ENCODE assay signal across 1 cellular context in the genomic region with DNA sequence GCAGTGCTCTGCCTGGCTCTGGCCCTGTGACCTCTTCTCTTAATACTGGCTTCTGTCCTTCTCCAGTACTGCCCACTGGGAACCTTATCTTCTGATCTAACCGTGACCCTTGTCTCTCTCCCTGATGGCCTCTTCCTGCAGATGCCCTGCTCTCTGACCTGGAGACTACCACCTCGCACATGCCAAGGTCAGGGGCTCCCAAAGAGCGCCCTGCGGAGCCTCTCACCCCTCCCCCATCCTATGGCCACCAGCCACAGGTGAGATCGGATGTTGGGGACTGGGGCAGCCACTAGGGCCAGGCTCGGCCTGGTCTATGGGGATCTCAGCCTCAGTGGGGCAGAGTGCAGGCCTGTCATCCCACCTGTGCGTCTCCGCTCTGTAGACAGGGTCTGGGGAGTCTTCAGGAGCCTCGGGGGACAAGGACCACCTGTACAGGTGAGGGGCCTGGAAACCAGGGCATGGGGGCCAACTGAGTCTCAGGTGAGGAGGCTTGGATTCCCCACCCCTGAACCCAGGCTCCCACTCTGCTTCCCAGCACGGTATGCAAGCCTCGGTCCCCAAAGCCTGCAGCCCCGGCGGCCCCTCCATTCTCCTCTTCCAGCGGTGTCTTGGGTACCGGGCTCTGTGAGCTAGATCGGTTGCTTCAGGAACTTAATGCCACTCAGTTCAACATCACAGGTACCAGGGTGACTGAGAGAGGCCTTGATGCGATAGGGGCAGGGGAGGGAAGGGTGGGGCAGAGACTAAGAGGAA.
TF ChIP-seq lines count a peak whose summit lies in the region.

No MANE protein-coding gene starts in this region.

TF ChIP-seq in HepG2, 621 proteins besides CTCF, POLR2A, EP300 and RAD21:
- TF ChIP-seq BCL6 (CRISPR knock-in tag; IDR thresholded peaks at IDR 0.05) (peak; percentile 59), HNF4G (IDR thresholded peaks at IDR 0.05; ENCODE audit: borderline replicate concordance, low read depth, low read length) (0 out of 2 replicates have a peak, but pooled peaks have one; percentile 6), HNF4G (CRISPR knock-in tag; IDR thresholded peaks at IDR 0.05; ENCODE audit: borderline replicate concordance, low read depth) (no peak), YY1 (IDR thresholded peaks at IDR 0.05; ENCODE audit: insufficient read depth, insufficient replicate concordance, low read depth, low read length) (peak; percentile 2), ZNF773 (CRISPR knock-in tag; IDR thresholded peaks at IDR 0.05; ENCODE audit: borderline replicate concordance) (0 out of 2 replicates have a peak, but pooled peaks have one; percentile 21), MTF2 (CRISPR knock-in tag; IDR thresholded peaks at IDR 0.05; ENCODE audit: borderline replicate concordance) (no peak), PAX8 (CRISPR knock-in tag; IDR thresholded peaks at IDR 0.05; ENCODE audit: borderline replicate concordance) (no peak), RFXAP (CRISPR knock-in tag; IDR thresholded peaks at IDR 0.05; ENCODE audit: borderline replicate concordance) (0 out of 2 replicates have a peak, but pooled peaks have one; percentile 7), ZNF7 (CRISPR knock-in tag; IDR thresholded peaks at IDR 0.05) (no peak), RXRA (CRISPR knock-in tag; IDR thresholded peaks at IDR 0.05) (peak; percentile 48; the same call in 1 of the 2 replicates), RARA (CRISPR knock-in tag; IDR thresholded peaks at IDR 0.05) (peak; percentile 79), NR2F6 (IDR thresholded peaks at IDR 0.05) (peak; percentile 51; the same call in 1 of the 2 replicates), NR2F6 (CRISPR knock-in tag; IDR thresholded peaks at IDR 0.05) (0 out of 2 replicates have a peak, but pooled peaks have one; percentile 37), NR2F1 (CRISPR knock-in tag; IDR thresholded peaks at IDR 0.05) (0 out of 4 replicates have a peak, but pooled peaks of 1 of the 2 experiments have one; percentile 39), MED1 (CRISPR knock-in tag; IDR thresholded peaks at IDR 0.05) (0 out of 2 replicates have a peak, but pooled peaks have one; percentile 31), HNF4A (CRISPR knock-in tag; IDR thresholded peaks at IDR 0.05) (peak; percentile 45; the same call in 1 of the 2 replicates), ZFY (CRISPR knock-in tag; IDR thresholded peaks at IDR 0.05) (peak; percentile 20; the same call in 1 of the 2 replicates)
- TF ChIP-seq, protein P1, sequence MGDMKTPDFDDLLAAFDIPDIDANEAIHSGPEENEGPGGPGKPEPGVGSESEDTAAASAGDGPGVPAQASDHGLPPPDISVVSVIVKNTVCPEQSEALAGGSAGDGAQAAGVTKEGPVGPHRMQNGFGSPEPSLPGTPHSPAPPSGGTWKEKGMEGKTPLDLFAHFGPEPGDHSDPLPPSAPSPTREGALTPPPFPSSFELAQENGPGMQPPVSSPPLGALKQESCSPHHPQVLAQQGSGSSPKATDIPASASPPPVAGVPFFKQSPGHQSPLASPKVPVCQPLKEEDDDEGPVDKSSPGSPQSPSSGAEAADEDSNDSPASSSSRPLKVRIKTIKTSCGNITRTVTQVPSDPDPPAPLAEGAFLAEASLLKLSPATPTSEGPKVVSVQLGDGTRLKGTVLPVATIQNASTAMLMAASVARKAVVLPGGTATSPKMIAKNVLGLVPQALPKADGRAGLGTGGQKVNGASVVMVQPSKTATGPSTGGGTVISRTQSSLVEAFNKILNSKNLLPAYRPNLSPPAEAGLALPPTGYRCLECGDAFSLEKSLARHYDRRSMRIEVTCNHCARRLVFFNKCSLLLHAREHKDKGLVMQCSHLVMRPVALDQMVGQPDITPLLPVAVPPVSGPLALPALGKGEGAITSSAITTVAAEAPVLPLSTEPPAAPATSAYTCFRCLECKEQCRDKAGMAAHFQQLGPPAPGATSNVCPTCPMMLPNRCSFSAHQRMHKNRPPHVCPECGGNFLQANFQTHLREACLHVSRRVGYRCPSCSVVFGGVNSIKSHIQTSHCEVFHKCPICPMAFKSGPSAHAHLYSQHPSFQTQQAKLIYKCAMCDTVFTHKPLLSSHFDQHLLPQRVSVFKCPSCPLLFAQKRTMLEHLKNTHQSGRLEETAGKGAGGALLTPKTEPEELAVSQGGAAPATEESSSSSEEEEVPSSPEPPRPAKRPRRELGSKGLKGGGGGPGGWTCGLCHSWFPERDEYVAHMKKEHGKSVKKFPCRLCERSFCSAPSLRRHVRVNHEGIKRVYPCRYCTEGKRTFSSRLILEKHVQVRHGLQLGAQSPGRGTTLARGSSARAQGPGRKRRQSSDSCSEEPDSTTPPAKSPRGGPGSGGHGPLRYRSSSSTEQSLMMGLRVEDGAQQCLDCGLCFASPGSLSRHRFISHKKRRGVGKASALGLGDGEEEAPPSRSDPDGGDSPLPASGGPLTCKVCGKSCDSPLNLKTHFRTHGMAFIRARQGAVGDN (CRISPR knock-in tag; IDR thresholded peaks at IDR 0.05) = 0 out of 2 replicates have a peak, but pooled peaks have one; percentile 1
- TF ChIP-seq, protein P2, sequence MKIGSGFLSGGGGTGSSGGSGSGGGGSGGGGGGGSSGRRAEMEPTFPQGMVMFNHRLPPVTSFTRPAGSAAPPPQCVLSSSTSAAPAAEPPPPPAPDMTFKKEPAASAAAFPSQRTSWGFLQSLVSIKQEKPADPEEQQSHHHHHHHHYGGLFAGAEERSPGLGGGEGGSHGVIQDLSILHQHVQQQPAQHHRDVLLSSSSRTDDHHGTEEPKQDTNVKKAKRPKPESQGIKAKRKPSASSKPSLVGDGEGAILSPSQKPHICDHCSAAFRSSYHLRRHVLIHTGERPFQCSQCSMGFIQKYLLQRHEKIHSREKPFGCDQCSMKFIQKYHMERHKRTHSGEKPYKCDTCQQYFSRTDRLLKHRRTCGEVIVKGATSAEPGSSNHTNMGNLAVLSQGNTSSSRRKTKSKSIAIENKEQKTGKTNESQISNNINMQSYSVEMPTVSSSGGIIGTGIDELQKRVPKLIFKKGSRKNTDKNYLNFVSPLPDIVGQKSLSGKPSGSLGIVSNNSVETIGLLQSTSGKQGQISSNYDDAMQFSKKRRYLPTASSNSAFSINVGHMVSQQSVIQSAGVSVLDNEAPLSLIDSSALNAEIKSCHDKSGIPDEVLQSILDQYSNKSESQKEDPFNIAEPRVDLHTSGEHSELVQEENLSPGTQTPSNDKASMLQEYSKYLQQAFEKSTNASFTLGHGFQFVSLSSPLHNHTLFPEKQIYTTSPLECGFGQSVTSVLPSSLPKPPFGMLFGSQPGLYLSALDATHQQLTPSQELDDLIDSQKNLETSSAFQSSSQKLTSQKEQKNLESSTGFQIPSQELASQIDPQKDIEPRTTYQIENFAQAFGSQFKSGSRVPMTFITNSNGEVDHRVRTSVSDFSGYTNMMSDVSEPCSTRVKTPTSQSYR (CRISPR knock-in tag; IDR thresholded peaks at IDR 0.05; ENCODE audit: borderline replicate concordance) = peak; percentile 85
- TF ChIP-seq, protein P3, sequence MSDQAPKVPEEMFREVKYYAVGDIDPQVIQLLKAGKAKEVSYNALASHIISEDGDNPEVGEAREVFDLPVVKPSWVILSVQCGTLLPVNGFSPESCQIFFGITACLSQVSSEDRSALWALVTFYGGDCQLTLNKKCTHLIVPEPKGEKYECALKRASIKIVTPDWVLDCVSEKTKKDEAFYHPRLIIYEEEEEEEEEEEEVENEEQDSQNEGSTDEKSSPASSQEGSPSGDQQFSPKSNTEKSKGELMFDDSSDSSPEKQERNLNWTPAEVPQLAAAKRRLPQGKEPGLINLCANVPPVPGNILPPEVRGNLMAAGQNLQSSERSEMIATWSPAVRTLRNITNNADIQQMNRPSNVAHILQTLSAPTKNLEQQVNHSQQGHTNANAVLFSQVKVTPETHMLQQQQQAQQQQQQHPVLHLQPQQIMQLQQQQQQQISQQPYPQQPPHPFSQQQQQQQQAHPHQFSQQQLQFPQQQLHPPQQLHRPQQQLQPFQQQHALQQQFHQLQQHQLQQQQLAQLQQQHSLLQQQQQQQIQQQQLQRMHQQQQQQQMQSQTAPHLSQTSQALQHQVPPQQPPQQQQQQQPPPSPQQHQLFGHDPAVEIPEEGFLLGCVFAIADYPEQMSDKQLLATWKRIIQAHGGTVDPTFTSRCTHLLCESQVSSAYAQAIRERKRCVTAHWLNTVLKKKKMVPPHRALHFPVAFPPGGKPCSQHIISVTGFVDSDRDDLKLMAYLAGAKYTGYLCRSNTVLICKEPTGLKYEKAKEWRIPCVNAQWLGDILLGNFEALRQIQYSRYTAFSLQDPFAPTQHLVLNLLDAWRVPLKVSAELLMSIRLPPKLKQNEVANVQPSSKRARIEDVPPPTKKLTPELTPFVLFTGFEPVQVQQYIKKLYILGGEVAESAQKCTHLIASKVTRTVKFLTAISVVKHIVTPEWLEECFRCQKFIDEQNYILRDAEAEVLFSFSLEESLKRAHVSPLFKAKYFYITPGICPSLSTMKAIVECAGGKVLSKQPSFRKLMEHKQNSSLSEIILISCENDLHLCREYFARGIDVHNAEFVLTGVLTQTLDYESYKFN (CRISPR knock-in tag; conservative IDR thresholded peaks at IDR 0.05) = peak; percentile 26; the same call in 1 of the 2 replicates
- TF ChIP-seq, protein P4, sequence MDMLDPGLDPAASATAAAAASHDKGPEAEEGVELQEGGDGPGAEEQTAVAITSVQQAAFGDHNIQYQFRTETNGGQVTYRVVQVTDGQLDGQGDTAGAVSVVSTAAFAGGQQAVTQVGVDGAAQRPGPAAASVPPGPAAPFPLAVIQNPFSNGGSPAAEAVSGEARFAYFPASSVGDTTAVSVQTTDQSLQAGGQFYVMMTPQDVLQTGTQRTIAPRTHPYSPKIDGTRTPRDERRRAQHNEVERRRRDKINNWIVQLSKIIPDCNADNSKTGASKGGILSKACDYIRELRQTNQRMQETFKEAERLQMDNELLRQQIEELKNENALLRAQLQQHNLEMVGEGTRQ (IDR thresholded peaks at IDR 0.05; ENCODE audit: low read depth, low read length) = no peak
- TF ChIP-seq, protein P4 (CRISPR knock-in tag; IDR thresholded peaks at IDR 0.05; ENCODE audit: borderline replicate concordance) = no peak
